ENCODE assay signal across 8 cellular contexts in genomic region chr18:46173393-46174316, GRCh38.
DNase-seq lines count a peak whose midpoint lies in the region; ATAC-seq and TF ChIP-seq lines count a peak whose summit lies in the region.

No MANE protein-coding gene starts in this region.

- H3F3A ChIP-seq in neural progenitor cell (ENCODE audit: low read depth), result peaks cover 12% of the 10 kb centered on the region

- ATAC-seq in foreskin keratinocyte, result peak; percentile 85

- no peaks in the 10 kb centered on the region for H3K9me3 ChIP-seq in MG63
- H3K9me3 ChIP-seq in neural progenitor cell (ENCODE audit: low read depth), result no peaks in the 10 kb centered on the region
- no peaks in the 10 kb centered on the region for H3K9me3 ChIP-seq in stomach smooth muscle (ENCODE audit: control insufficient read depth in 2 of 2, low read length in 2 of 2)

- peak overlapping the region; percentile 82 for H3K4me2 ChIP-seq in neural progenitor cell

- peaks cover 11% of the 10 kb centered on the region for H3K4me1 ChIP-seq in foreskin keratinocyte
- H3K4me1 ChIP-seq in neural progenitor cell, result peaks cover 7% of the 10 kb centered on the region
- peaks cover 4% of the 10 kb centered on the region for H3K4me1 ChIP-seq in stomach smooth muscle (ENCODE audit: control insufficient read depth, insufficient read depth, low read length)

- H2AFZ ChIP-seq in neural progenitor cell (replicated peaks), result peak overlapping the region; percentile 95

- peak overlapping the region; percentile 97 for H3K4me3 Mint-ChIP-seq in neural progenitor cell

- peaks cover 34% of the 10 kb centered on the region for H4K20me1 ChIP-seq in neural progenitor cell (ENCODE audit: low read depth)

- DNase-seq in GM03348 (ENCODE audit: low spot score) (peak; percentile 95), HCEC 1CT (peak; percentile 94), MG63 (peak; percentile 89), SHP77 (lab: John Stamatoyannopoulos, UW) (peak; percentile 87 to 95), activated gamma-delta T cell treated with Interleukin-2 at 50 U/mL for 16 hours (peak; percentile 93), foreskin keratinocyte (peak; percentile 75 to 86), neural progenitor cell (ENCODE audit: low spot score) (peak; percentile 97)

- peak overlapping the region; percentile 60 for H3K27ac ChIP-seq in foreskin keratinocyte
- H3K27ac ChIP-seq in neural progenitor cell, result peak overlapping the region; percentile 92
- peak overlapping the region; percentile 77 for H3K27ac ChIP-seq in stomach smooth muscle (ENCODE audit: low read length)

- H3K79me2 ChIP-seq in neural progenitor cell (ENCODE audit: low read depth), result peaks cover 47% of the 10 kb centered on the region

- peaks cover 3% of the 10 kb centered on the region for H3K27me3 Mint-ChIP-seq in neural progenitor cell (ENCODE audit: insufficient read depth, low read depth)

- H3K4me1 Mint-ChIP-seq in neural progenitor cell, result peaks cover 19% of the 10 kb centered on the region

- no peaks in the 10 kb centered on the region for H3K9me3 Mint-ChIP-seq in neural progenitor cell

- no peaks in the 10 kb centered on the region for H3K36me3 Mint-ChIP-seq in neural progenitor cell

- peak overlapping the region; percentile 99 for H3K27ac Mint-ChIP-seq in neural progenitor cell

- H3K36me3 ChIP-seq in MG63 (peaks cover 4% of the 10 kb centered on the region; the same call in 1 of the 2 replicates), neural progenitor cell (no peaks in the 10 kb centered on the region), stomach smooth muscle (ENCODE audit: control insufficient read depth in 2 of 2, insufficient read depth in 2 of 2, low read length in 2 of 2) (no peaks in the 10 kb centered on the region)

- H3K27me3 ChIP-seq in MG63 (no peaks in the 10 kb centered on the region), foreskin keratinocyte (no peaks in the 10 kb centered on the region), neural progenitor cell (no peaks in the 10 kb centered on the region), stomach smooth muscle (ENCODE audit: control insufficient read depth in 1 of 2, insufficient read depth in 2 of 2, low read length in 2 of 2) (no peaks in the 10 kb centered on the region)

- H3K4me3 ChIP-seq in MG63 (peak overlapping the region; percentile 95), neural progenitor cell (peak overlapping the region; percentile 85), stomach smooth muscle (ENCODE audit: low read length in 2 of 2) (peak overlapping the region; percentile 97 to 98)

- H3K9ac ChIP-seq in neural progenitor cell, result peak overlapping the region; percentile 75
- peak overlapping the region; percentile 82 to 89 for H3K9ac ChIP-seq in stomach smooth muscle (ENCODE audit: low read length in 2 of 2)

- TF ChIP-seq CTCF in foreskin keratinocyte (conservative IDR thresholded peaks at IDR 0.05) (peak; percentile 88), neural progenitor cell (IDR thresholded peaks at IDR 0.05) (peak; percentile 67)

Comparison
In these comparisons a context has a peak if more than half of its experiments do, and no peak if none do; other contexts are left out.
1. Peak in every context shown above with its lines: DNase-seq, ATAC-seq, H3K4me3 ChIP-seq and H3K27ac ChIP-seq.